ENCODE assay signal across 17 cellular contexts in genomic region chr6:49300443-49300842, GRCh38.
DNase-seq lines count a peak whose midpoint lies in the region; FAIRE-seq and TF ChIP-seq lines count a peak whose summit lies in the region.
"Had no signal": no experiment of that assay in that cellular context is flagged by ENCODE, and none has a peak within 500 bp of the region (broad histone marks: within the 10 kb centered on the region; RNA-seq: fewer than 3 reads in every experiment).

No MANE protein-coding gene starts in this region.

- no peaks in the 10 kb centered on the region for H4K20me1 ChIP-seq in neural cell (ENCODE audit: insufficient read depth)
- H4K20me1 ChIP-seq: BLaER1 treated with 17β-estradiol and CSF1 and Interleukin-3, amounts not matched to agents 10 nM and 100 nM had no signal

- no peak for TF ChIP-seq CTCF in HFFc6 (IDR thresholded peaks at IDR 0.05)
- no peak for TF ChIP-seq CTCF in neural cell (IDR thresholded peaks at IDR 0.05; ENCODE audit: poor library complexity, severe bottlenecking)

- H3K9me3 Mint-ChIP-seq in HFFc6, result no peaks in the 10 kb centered on the region

- H3K36me3 Mint-ChIP-seq in HFFc6 (ENCODE audit: low read depth), result no peaks in the 10 kb centered on the region
- H3K36me3 Mint-ChIP-seq: CD8-positive, alpha-beta T cell had no signal

- H3K4me3 Mint-ChIP-seq in HFFc6, result peak overlapping the region; percentile 17; the same call in 1 of the 2 replicates
- H3K4me3 Mint-ChIP-seq: B cell; CD8-positive, alpha-beta T cell; GM23338 had no signal

- DNase-seq in EL, result peak; percentile 18
- DNase-seq in HFFc6, result peak; percentile 13
- DNase-seq in adipocyte (ENCODE audit: low read depth), result peak; percentile 28
- no peak for DNase-seq in anterior cingulate cortex (lab: John Stamatoyannopoulos, UW)
- no peak for DNase-seq in NCI-H2029 (lab: John Stamatoyannopoulos, UW)
- no peak for DNase-seq in frontal cortex (ENCODE audit: low spot score in 2 of 2)
- DNase-seq: CD8-positive, alpha-beta T cell; COR-L47; DMS 273 treated with DMSO at 0.1 percent for 48 hours; DMS53; DND-41; GF-D8 had no signal

- H3K4me3 ChIP-seq in adipocyte (ENCODE audit: low read length) (no peak overlapping the region), neural cell (ENCODE audit: low read length) (no peak overlapping the region)
- H3K4me3 ChIP-seq: BLaER1 treated with 17β-estradiol and CSF1 and Interleukin-3, amounts not matched to agents 10 nM and 100 nM; GM23338 had no signal

- H3F3A ChIP-seq in neural cell (ENCODE audit: insufficient read depth, low read length, poor library complexity, severe bottlenecking), result no peaks in the 10 kb centered on the region

- H3K9ac ChIP-seq in adipocyte (ENCODE audit: low read length) (no peak overlapping the region), neural cell (ENCODE audit: low read length) (no peak overlapping the region)
- H3K9ac ChIP-seq: BLaER1 treated with 17β-estradiol and CSF1 and Interleukin-3, amounts not matched to agents 10 nM and 100 nM had no signal

- H3K27ac ChIP-seq in neural cell (ENCODE audit: low read length), result peak overlapping the region; percentile 51
- H3K27ac ChIP-seq: BLaER1 treated with 17β-estradiol and CSF1 and Interleukin-3, amounts not matched to agents 10 nM and 100 nM; HL-60 had no signal

- H3K27me3 ChIP-seq in adipocyte (replicated peaks; ENCODE audit: control insufficient read depth, insufficient read depth, low read length), result no peaks in the 10 kb centered on the region
- H3K27me3 ChIP-seq in neural cell (ENCODE audit: insufficient read depth, low read depth, low read length), result no peaks in the 10 kb centered on the region
- H3K27me3 ChIP-seq: BLaER1 treated with 17β-estradiol and CSF1 and Interleukin-3, amounts not matched to agents 10 nM and 100 nM had no signal

- no peaks in the 10 kb centered on the region for H3K27me3 Mint-ChIP-seq in HFFc6 (ENCODE audit: insufficient read depth)
- H3K27me3 Mint-ChIP-seq: B cell had no signal

- no peaks in the 10 kb centered on the region for H3K9me3 ChIP-seq in adipocyte (ENCODE audit: control insufficient read depth, low read length)
- no peaks in the 10 kb centered on the region for H3K9me3 ChIP-seq in neural cell (ENCODE audit: low read length)
- H3K9me3 ChIP-seq: BLaER1 treated with 17β-estradiol and CSF1 and Interleukin-3, amounts not matched to agents 10 nM and 100 nM had no signal

- H3K36me3 ChIP-seq in adipocyte (ENCODE audit: control insufficient read depth, insufficient read depth, low read length, severe bottlenecking) (no peaks in the 10 kb centered on the region), neural cell (ENCODE audit: insufficient read depth, low read length) (no peaks in the 10 kb centered on the region)
- H3K36me3 ChIP-seq: BLaER1 treated with 17β-estradiol and CSF1 and Interleukin-3, amounts not matched to agents 10 nM and 100 nM had no signal

- no peaks in the 10 kb centered on the region for H3K79me2 ChIP-seq in neural cell (replicated peaks; ENCODE audit: insufficient read depth, low read length)

- no peak for TF ChIP-seq RAD21 in neural cell (conservative IDR thresholded peaks at IDR 0.05)

- H3K4me2 ChIP-seq in neural cell (ENCODE audit: low read length), result no peak overlapping the region
- H3K4me2 ChIP-seq: BLaER1 treated with 17β-estradiol and CSF1 and Interleukin-3, amounts not matched to agents 10 nM and 100 nM; GM23338 had no signal

- no peak overlapping the region for H2AFZ ChIP-seq in neural cell (ENCODE audit: low read depth, low read length)
- H2AFZ ChIP-seq: GM23338 had no signal

- peaks cover 7% of the 10 kb centered on the region for H3K4me1 ChIP-seq in adipocyte (ENCODE audit: control insufficient read depth, insufficient read depth, low read length)
- H3K4me1 ChIP-seq: BLaER1 treated with 17β-estradiol and CSF1 and Interleukin-3, amounts not matched to agents 10 nM and 100 nM had no signal

- H3K4me1 Mint-ChIP-seq in HFFc6 (ENCODE audit: low read depth), result peaks cover 28% of the 10 kb centered on the region
- H3K4me1 Mint-ChIP-seq: B cell had no signal

- peak overlapping the region; percentile 23; the same call in 1 of the 2 replicates for H3K27ac Mint-ChIP-seq in HFFc6
- H3K27ac Mint-ChIP-seq: B cell; CD8-positive, alpha-beta T cell; GM23338 had no signal

- H3K9me2 ChIP-seq in neural cell (ENCODE audit: insufficient read depth, low read length), result no peaks in the 10 kb centered on the region

- no peak for FAIRE-seq in frontal cortex (lab: Jason Lieb, UNC)

- no peak for TF ChIP-seq EP300 in neural cell (conservative IDR thresholded peaks at IDR 0.05; ENCODE audit: poor library complexity, severe bottlenecking)

TF ChIP-seq in neural cell, 6 proteins besides CTCF, POLR2A, EP300 and RAD21:
- no peak for TF ChIP-seq SMC3 (conservative IDR thresholded peaks at IDR 0.05; ENCODE audit: poor library complexity)
- no peak for TF ChIP-seq POLR2AphosphoS5 (IDR thresholded peaks at IDR 0.05)
- TF ChIP-seq MXI1 (conservative IDR thresholded peaks at IDR 0.05; ENCODE audit: poor library complexity, severe bottlenecking), result no peak

Comparison
In these comparisons a context has a peak if more than half of its experiments do, and no peak if none do; other contexts are left out.
1. DNase-seq: peak in EL (single experiment), HFFc6 (single experiment) and adipocyte (single experiment); none in anterior cingulate cortex (0 of 58), NCI-H2029 (single experiment) and frontal cortex (0 of 2).